ENCODE assay signal across 9 cellular contexts in the genomic region with DNA sequence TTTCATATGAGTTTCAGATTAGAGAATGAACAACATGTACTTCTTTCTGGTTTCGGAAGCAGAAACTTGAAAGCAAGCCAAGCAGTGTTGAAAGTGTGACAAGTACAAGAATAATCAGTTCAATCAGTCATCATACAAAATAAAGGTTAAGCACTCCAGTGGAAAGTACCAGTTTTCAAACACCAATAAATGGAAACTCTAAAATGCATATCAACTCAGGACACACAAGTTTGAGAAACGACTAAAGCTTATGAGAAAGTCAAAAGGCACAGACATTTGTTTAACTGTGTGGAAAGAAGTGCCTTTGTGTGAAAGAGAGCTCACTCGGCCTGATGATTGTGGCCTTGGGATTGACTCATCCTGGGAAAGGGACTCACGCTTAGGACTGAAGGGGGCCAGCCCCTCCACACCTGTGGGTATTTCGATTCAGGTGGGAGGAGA.
A peak's percentile ranks its signal among the peaks of the same experiment; 100 is the strongest.
DNase-seq lines count a peak whose midpoint lies in the region; ATAC-seq and TF ChIP-seq lines count a peak whose summit lies in the region.
"Had no signal": no experiment of that assay in that cellular context is flagged by ENCODE, and none has a peak within 500 bp of the region (broad histone marks: within the 10 kb centered on the region; RNA-seq: fewer than 3 reads in every experiment).

No MANE protein-coding gene starts in this region.

- H3K9me3 Mint-ChIP-seq in CD14-positive monocyte, result peaks cover 0 to 2% (median 0%) of the 10 kb centered on the region in 7 donors

- intact Hi-C loops in CD14-positive monocyte (cut with micrococcal nuclease), result no loop called here

- ATAC-seq in GM21381 (IDR thresholded peaks at IDR 0.05; ENCODE audit: unreplicated experiment) (peak; percentile 58), HG03095 (IDR thresholded peaks at IDR 0.05; ENCODE audit: unreplicated experiment) (no peak)

- no peak overlapping the region for H3K27ac Mint-ChIP-seq in CD14-positive monocyte

- H3K36me3 Mint-ChIP-seq in CD14-positive monocyte, result no peaks in the 10 kb centered on the region

- H3K4me3 Mint-ChIP-seq in CD14-positive monocyte, result no peak overlapping the region

- H3K4me1 Mint-ChIP-seq in CD14-positive monocyte, result no peaks in the 10 kb centered on the region

- peaks cover 0 to 3% (median 0%) of the 10 kb centered on the region in 3 donors for H3K27me3 Mint-ChIP-seq in CD14-positive monocyte (ENCODE audit: low read depth in 3 of 3)

- TF ChIP-seq CTCF in LNCaP clone FGC (IDR thresholded peaks at IDR 0.05; ENCODE audit: control insufficient read depth, extremely low read depth, insufficient read depth), result no peak
- TF ChIP-seq CTCF in fibroblast of mammary gland (conservative IDR thresholded peaks at IDR 0.05; ENCODE audit: control insufficient read depth, insufficient read depth, low read depth, low read length), result no peak
- TF ChIP-seq CTCF in CD14-positive monocyte (IDR thresholded peaks at IDR 0.05), result no peak

- H3K4me3 ChIP-seq in LNCaP clone FGC (ENCODE audit: low read depth, low read length), result no peak overlapping the region
- no peak overlapping the region for H3K4me3 ChIP-seq in fibroblast of mammary gland (ENCODE audit: control insufficient read depth, low read depth, low read length)
- H3K4me3 ChIP-seq: lower lobe of right lung had no signal

- DNase-seq in LNCaP clone FGC (ENCODE audit: low read depth) (peak; percentile 45), fibroblast of mammary gland (ENCODE audit: low read depth) (peak; percentile 82), AML-193 (lab: John Stamatoyannopoulos, UW) (no peak), CD14-positive monocyte (ENCODE audit: low spot score) (no peak)
- peak; percentile 38 for DNase-seq in stimulated activated CD4-positive, alpha-beta T cell treated with anti-CD3 and anti-CD28 coated beads, Interleukin-1b, Interleukin-23, amount 100 ng/mL, for 48 hours
- DNase-seq: central memory CD4-positive, alpha-beta T cell; lower lobe of right lung had no signal

Comparison
In these comparisons a context has a peak if more than half of its experiments do, and no peak if none do; other contexts are left out.
1. DNase-seq: peak in LNCaP clone FGC (single experiment), fibroblast of mammary gland (single experiment) and stimulated activated CD4-positive, alpha-beta T cell treated with anti-CD3 and anti-CD28 coated beads, Interleukin-1b, Interleukin-23, amount 100 ng/mL, for 48 hours (single experiment); none in AML-193 (0 of 2) and CD14-positive monocyte (single experiment).